1 cellular context compared by ENCODE assay signal in genomic region chr15:35673093-35673573, GRCh38.
A peak's percentile ranks its signal among the peaks of the same experiment; 100 is the strongest.
TF ChIP-seq lines count a peak whose summit lies in the region.

No MANE protein-coding gene starts in this region.

TF ChIP-seq in K562, 482 proteins besides CTCF, POLR2A, EP300 and RAD21 (continued from another document and continues in another):
- TF ChIP-seq ZNF592 (IDR thresholded peaks at IDR 0.05) (peak; percentile 60), ZZZ3 (IDR thresholded peaks at IDR 0.05) (no peak), ZNF717 (CRISPR knock-in tag; IDR thresholded peaks at IDR 0.05) (no peak), ZBTB43 (CRISPR knock-in tag; IDR thresholded peaks at IDR 0.05) (no peak), ZNF384 (IDR thresholded peaks at IDR 0.05; ENCODE audit: low read depth, low read length) (0 out of 2 replicates have a peak, but pooled peaks have one; percentile 24), BHLHE40 (IDR thresholded peaks at IDR 0.05; ENCODE audit: low read length) (peak; percentile 57; the same call in 1 of the 2 replicates), GABPB2 (CRISPR knock-in tag; conservative IDR thresholded peaks at IDR 0.05) (no peak), MTA3 (IDR thresholded peaks at IDR 0.05; ENCODE audit: borderline replicate concordance) (no peak), ZNF561 (CRISPR knock-in tag; conservative IDR thresholded peaks at IDR 0.05) (no peak), L3MBTL2 (IDR thresholded peaks at IDR 0.05) (peak; percentile 39; the same call in 1 of the 2 replicates), ZNF133 (CRISPR knock-in tag; IDR thresholded peaks at IDR 0.05) (no peak), SRF (CRISPR knock-in tag; IDR thresholded peaks at IDR 0.05) (no peak), SPI1 (IDR thresholded peaks at IDR 0.05; ENCODE audit: borderline replicate concordance, low read depth, low read length) (peak; percentile 69; the same call in 1 of the 2 replicates), ZNF445 (CRISPR knock-in tag; IDR thresholded peaks at IDR 0.05; ENCODE audit: low read depth) (no peak), TRIM24 (IDR thresholded peaks at IDR 0.05) (peak; percentile 31 to 34; a peak in 2 of 4 replicates), NCOR1 (IDR thresholded peaks at IDR 0.05) (peak; percentile 73), MNT (conservative IDR thresholded peaks at IDR 0.05) (peak in 1 of 2 experiments; percentile 33; a peak in 2 of 4 replicates), NFIC (IDR thresholded peaks at IDR 0.05) (peak; percentile 41; the same call in 1 of the 2 replicates), RREB1 (CRISPR knock-in tag; IDR thresholded peaks at IDR 0.05) (no peak), MLX (CRISPR knock-in tag; conservative IDR thresholded peaks at IDR 0.05) (no peak), CLOCK (CRISPR knock-in tag; IDR thresholded peaks at IDR 0.05; ENCODE audit: borderline replicate concordance) (no peak), ARID1B (IDR thresholded peaks at IDR 0.05) (peak; percentile 85), FOSL1 (tag; conservative IDR thresholded peaks at IDR 0.05) (0 out of 2 replicates have a peak, but pooled peaks have one; percentile 28), ARID3A (IDR thresholded peaks at IDR 0.05; ENCODE audit: borderline replicate concordance, low read depth, low read length) (peak; percentile 92), MBD1 (CRISPR knock-in tag; IDR thresholded peaks at IDR 0.05) (no peak), MTA2 (IDR thresholded peaks at IDR 0.05; ENCODE audit: low read depth) (peak; percentile 54)
